ENCODE assay signal across 21 cellular contexts in genomic region chr12:122977655-122978392, GRCh38. TPM values are rescaled to one million over a fixed set of nuclear protein-coding genes. Genes with fewer than 3 reads are reported as not detected.
DNase-seq lines count a peak whose midpoint lies in the region; ATAC-seq and TF ChIP-seq lines count a peak whose summit lies in the region.
"Had no signal": no experiment of that assay in that cellular context is flagged by ENCODE, and none has a peak within 500 bp of the region (broad histone marks: within the 10 kb centered on the region; RNA-seq: fewer than 3 reads in every experiment).

No MANE protein-coding gene starts in this region.

- H3K27ac ChIP-seq in RWPE1 (peak overlapping the region; percentile 97), mesenchymal stem cell (ENCODE audit: low read length, poor library complexity, severe bottlenecking) (no peak overlapping the region)
- H3K27ac ChIP-seq: esophagus muscularis mucosa, pancreas, vagina had no signal

- intact Hi-C loops in Right ventricle myocardium inferior (cut with DNase I) (no loop called here), left ventricle myocardium superior (cut with micrococcal nuclease) (loop anchor here (10.0 kb wide), 1 partner anchor 257 kb away; the partner anchor contains the start of genes MPHOSPH9 and MTRFR)

- H3K9me3 Mint-ChIP-seq in stimulated activated naive B cell treated with anti-CD40 and anti-IgM and Interleukin-4, amounts not matched to agents 10 μg/mL and 1 μg/mL and 100 μg/mL, for 72 hours: no peaks in the 10 kb centered on the region

- no peak overlapping the region for H3K18ac ChIP-seq in mesenchymal stem cell (ENCODE audit: low read depth in 1 of 2, low read length in 2 of 2)

- TF ChIP-seq CTCF in RWPE1 (conservative IDR thresholded peaks at IDR 0.05; ENCODE audit: low read depth): no peak

- H2BK12ac ChIP-seq in mesenchymal stem cell (ENCODE audit: low read length in 2 of 2): no peak overlapping the region

- no peak overlapping the region for H2BK5ac ChIP-seq in mesenchymal stem cell (ENCODE audit: low read depth, low read length, poor library complexity, severe bottlenecking)

- CTCF ChIA-PET in RWPE1 (lab: Yijun Ruan, JAX): interaction anchor here (0.6 kb wide), 1 partner anchor 219 kb away, joined by 5 read pairs; no protein-coding TSS in a partner anchor

- POLR2A ChIA-PET in RWPE1 (lab: Yijun Ruan, JAX; ENCODE audit: low non-redundant PET): no interaction called here

- DNase-seq in Right ventricle myocardium inferior (ENCODE audit: missing footprints) (peak; percentile 30), left ventricle myocardium superior (no peak), RWPE1 (ENCODE audit: low spot score) (no peak), mesenchymal stem cell (no peak), GOT3 (lab: John Stamatoyannopoulos, UW) (no peak)
- no peak for DNase-seq in stimulated activated naive B cell treated with anti-CD40 and anti-IgM and Interleukin-4, amounts not matched to agents 10 μg/mL and 1 μg/mL and 100 μg/mL, for 72 hours
- DNase-seq: activated CD4-positive, alpha-beta T cell treated with anti-CD3 and anti-CD28 coated beads for 4 hours; effector CD4-positive, alpha-beta T cell; GDM1; left colon; NCI-H146; NCI-H2171 treated with DMSO at 0.1 percent for 48 hours; NCI-H82; SK-N-SH; stimulated activated CD4-positive, alpha-beta T cell treated with anti-CD3 and anti-CD28 coated beads, Interleukin-2, amount 100 ng/mL, for 24 hours had no signal

- no peaks in the 10 kb centered on the region for H3K27me3 ChIP-seq in mesenchymal stem cell (ENCODE audit: control insufficient read depth in 1 of 2, insufficient read depth in 1 of 2, low read length in 2 of 2)
- H3K27me3 ChIP-seq: esophagus muscularis mucosa, pancreas, vagina had no signal

- 94% methylated on average over 9 of the region's 9 CpGs for WGBS in mesenchymal stem cell

- no peak overlapping the region for H3K4ac ChIP-seq in mesenchymal stem cell (ENCODE audit: low read depth in 1 of 2, low read length in 2 of 2)

- H3K9me3 ChIP-seq in mesenchymal stem cell (ENCODE audit: control insufficient read depth, low read length): no peaks in the 10 kb centered on the region
- H3K9me3 ChIP-seq: esophagus muscularis mucosa, pancreas, SK-N-SH, vagina had no signal

- H3K4me3 Mint-ChIP-seq in stimulated activated naive B cell treated with anti-CD40 and anti-IgM and Interleukin-4, amounts not matched to agents 10 μg/mL and 1 μg/mL and 100 μg/mL, for 72 hours: peak overlapping the region; percentile 32 to 33

- peaks cover 16 to 17% of the 10 kb centered on the region in 2 donors for H3K36me3 Mint-ChIP-seq in stimulated activated naive B cell treated with anti-CD40 and anti-IgM and Interleukin-4, amounts not matched to agents 10 μg/mL and 1 μg/mL and 100 μg/mL, for 72 hours

- H2BK120ac ChIP-seq in mesenchymal stem cell (ENCODE audit: low read depth, low read length): no peak overlapping the region

- H3K4me3 ChIP-seq in mesenchymal stem cell (ENCODE audit: insufficient read depth in 1 of 2, low read depth in 1 of 2, low read length in 2 of 2): no peak overlapping the region
- H3K4me3 ChIP-seq: esophagus muscularis mucosa, GM12878, vagina had no signal

- no peak overlapping the region for H3K4me2 ChIP-seq in mesenchymal stem cell (ENCODE audit: low read length, poor library complexity, severe bottlenecking)
- H3K4me2 ChIP-seq: SK-N-SH had no signal

- H2BK15ac ChIP-seq in mesenchymal stem cell (ENCODE audit: low read depth, poor library complexity, severe bottlenecking): no peak overlapping the region

- H3K23ac ChIP-seq in mesenchymal stem cell (ENCODE audit: low read length in 2 of 2): no peak overlapping the region

- peaks cover 31 to 58% of the 10 kb centered on the region in 2 donors for H3K4me1 Mint-ChIP-seq in stimulated activated naive B cell treated with anti-CD40 and anti-IgM and Interleukin-4, amounts not matched to agents 10 μg/mL and 1 μg/mL and 100 μg/mL, for 72 hours

- no peak for ATAC-seq in Right ventricle myocardium inferior
- ATAC-seq in left ventricle myocardium superior: no peak
- no peak for ATAC-seq in stimulated activated naive B cell treated with anti-CD40 and anti-IgM and Interleukin-4, amounts not matched to agents 10 μg/mL and 1 μg/mL and 100 μg/mL, for 72 hours (replicated peaks)
- ATAC-seq in GM19023 (IDR thresholded peaks at IDR 0.05; ENCODE audit: unreplicated experiment): no peak
- no peak for ATAC-seq in HG03025 (IDR thresholded peaks at IDR 0.05; ENCODE audit: low FRiP score, unreplicated experiment)
- ATAC-seq: GM12878, left colon, pancreas had no signal

- H3K79me1 ChIP-seq in mesenchymal stem cell (replicated peaks; ENCODE audit: low read length, poor library complexity, severe bottlenecking): peaks cover 39% of the 10 kb centered on the region

- no peak overlapping the region for H3K14ac ChIP-seq in mesenchymal stem cell (ENCODE audit: low read length in 2 of 2)

- H3K9ac ChIP-seq in mesenchymal stem cell (ENCODE audit: low read length): no peak overlapping the region
- H3K9ac ChIP-seq: SK-N-SH had no signal

- H3K4me1 ChIP-seq in mesenchymal stem cell (ENCODE audit: control insufficient read depth, insufficient read depth, low read depth, low read length): peaks cover 53% of the 10 kb centered on the region

- H2AFZ ChIP-seq in mesenchymal stem cell (ENCODE audit: low read depth, low read length): no peak overlapping the region

- H4K8ac ChIP-seq in mesenchymal stem cell (ENCODE audit: low read length): no peak overlapping the region

- no peaks in the 10 kb centered on the region for H3K27me3 Mint-ChIP-seq in stimulated activated naive B cell treated with anti-CD40 and anti-IgM and Interleukin-4, amounts not matched to agents 10 μg/mL and 1 μg/mL and 100 μg/mL, for 72 hours

- no peak overlapping the region for H2AK5ac ChIP-seq in mesenchymal stem cell (ENCODE audit: low read length, severe bottlenecking)

- no peak overlapping the region for H3K27ac Mint-ChIP-seq in stimulated activated naive B cell treated with anti-CD40 and anti-IgM and Interleukin-4, amounts not matched to agents 10 μg/mL and 1 μg/mL and 100 μg/mL, for 72 hours

- peaks cover 19 to 44% of the 10 kb centered on the region in 2 experiments for H3K36me3 ChIP-seq in mesenchymal stem cell (ENCODE audit: control insufficient read depth in 1 of 2, insufficient read depth in 2 of 2, low read depth in 1 of 2, low read length in 2 of 2)
- H3K36me3 ChIP-seq: pancreas had no signal

- H4K91ac ChIP-seq in mesenchymal stem cell (ENCODE audit: low read length): peak overlapping the region; percentile 41

RNA-seq across cellular contexts. Expression of gene ARL6IP4, which starts 2.7 kb away (rescaled TPM):
- total RNA-seq in Right ventricle myocardium inferior: 158 TPM
- 181 TPM for total RNA-seq in left ventricle myocardium superior
- 142 TPM for polyA plus RNA-seq in mesenchymal stem cell (2013, experiment 1 of 2)
- 146 TPM for polyA plus RNA-seq in mesenchymal stem cell (2013, experiment 2 of 2)

RNA-seq across cellular contexts. Expression of gene OGFOD2, which starts 2.8 kb away (rescaled TPM):
- total RNA-seq in Right ventricle myocardium inferior: 16.2 TPM
- total RNA-seq in left ventricle myocardium superior: 15.4 TPM
- polyA plus RNA-seq in mesenchymal stem cell (2013, experiment 1 of 2): 5.8 TPM
- polyA plus RNA-seq in mesenchymal stem cell (2013, experiment 2 of 2): 6.2 TPM

RNA-seq across cellular contexts. Expression of gene ABCB9, which starts 11.6 kb away (rescaled TPM):
- 4.4 TPM for total RNA-seq in Right ventricle myocardium inferior
- total RNA-seq in left ventricle myocardium superior: 4.6 TPM
- 4.3 TPM for polyA plus RNA-seq in mesenchymal stem cell (2013, experiment 1 of 2)
- 4.2 TPM for polyA plus RNA-seq in mesenchymal stem cell (2013, experiment 2 of 2)
